In the genomic region with DNA sequence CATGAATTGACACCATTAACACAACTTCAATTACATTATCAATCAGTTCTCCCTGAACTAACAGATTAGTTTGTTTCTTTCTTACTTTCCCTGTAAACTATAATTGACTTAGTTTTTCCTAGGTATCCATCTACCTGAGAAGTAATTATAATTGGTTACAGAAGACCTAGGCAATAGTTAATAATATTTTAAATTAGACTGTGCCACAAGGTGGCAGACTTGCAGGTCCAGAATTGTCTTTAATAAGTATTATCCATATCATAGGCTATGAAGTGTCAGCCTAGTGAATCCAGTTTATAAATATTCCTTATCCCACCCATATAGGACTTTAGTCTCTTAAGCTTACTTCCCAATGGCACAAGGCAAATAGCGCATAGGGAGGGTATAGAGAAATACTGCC, we compare ENCODE assay signal across 12 cellular contexts. TPM values are rescaled to one million over a fixed set of nuclear protein-coding genes. Genes with fewer than 3 reads are reported as not detected.
DNase-seq lines count a peak whose midpoint lies in the region; ATAC-seq and TF ChIP-seq lines count a peak whose summit lies in the region.
"Had no signal": no experiment of that assay in that cellular context is flagged by ENCODE, and none has a peak within 500 bp of the region (broad histone marks: within the 10 kb centered on the region; RNA-seq: fewer than 3 reads in every experiment).

No MANE protein-coding gene starts in this region.

- H3K27me3 Mint-ChIP-seq in chondrocyte (ENCODE audit: low read depth) (no peaks in the 10 kb centered on the region), T-helper 17 cell (no peaks in the 10 kb centered on the region)
- H3K27me3 Mint-ChIP-seq: activated naive CD8-positive, alpha-beta T cell treated with anti-CD3 and anti-CD28 coated beads for 36 hours had no signal

- no peaks in the 10 kb centered on the region for H3F3A ChIP-seq in Loucy (ENCODE audit: low read depth)

- ATAC-seq in T-helper 17 cell, result no peak
- ATAC-seq: left colon had no signal

- H3K4me1 Mint-ChIP-seq in chondrocyte (ENCODE audit: low read depth) (peaks cover 10% of the 10 kb centered on the region), T-helper 17 cell (no peaks in the 10 kb centered on the region)
- H3K4me1 Mint-ChIP-seq: activated naive CD8-positive, alpha-beta T cell treated with anti-CD3 and anti-CD28 coated beads for 36 hours had no signal

- H3K4me3 ChIP-seq in Loucy (ENCODE audit: low read length, poor library complexity, severe bottlenecking), result no peak overlapping the region
- H3K4me3 ChIP-seq in osteoblast (ENCODE audit: insufficient read depth, low read length), result no peak overlapping the region

- H3K36me3 Mint-ChIP-seq in chondrocyte (ENCODE audit: low read depth) (peaks cover 1% of the 10 kb centered on the region), T-helper 17 cell (ENCODE audit: low read depth) (no peaks in the 10 kb centered on the region)
- H3K36me3 Mint-ChIP-seq: activated naive CD8-positive, alpha-beta T cell treated with anti-CD3 and anti-CD28 coated beads for 36 hours had no signal

- H3K4me1 ChIP-seq in Loucy (ENCODE audit: insufficient read depth, low read length, poor library complexity, severe bottlenecking), result no peaks in the 10 kb centered on the region
- no peaks in the 10 kb centered on the region for H3K4me1 ChIP-seq in osteoblast (ENCODE audit: insufficient read depth, low read length)

- H3K36me3 ChIP-seq in Loucy (ENCODE audit: insufficient read depth, low read length) (no peaks in the 10 kb centered on the region), osteoblast (ENCODE audit: insufficient read depth, low read length) (no peaks in the 10 kb centered on the region)

- H3K4me3 Mint-ChIP-seq in chondrocyte (ENCODE audit: unreplicated experiment) (no peak overlapping the region), T-helper 17 cell (no peak overlapping the region)
- H3K4me3 Mint-ChIP-seq: activated naive CD8-positive, alpha-beta T cell treated with anti-CD3 and anti-CD28 coated beads for 36 hours had no signal

- peak; percentile 29; the same call in 1 of the 2 replicates for TF ChIP-seq CTCF in Loucy (conservative IDR thresholded peaks at IDR 0.05; ENCODE audit: low read length)
- peak; percentile 84 for TF ChIP-seq CTCF in chondrocyte (IDR thresholded peaks at IDR 0.05)
- peak; percentile 44 for TF ChIP-seq CTCF in osteoblast (IDR thresholded peaks at IDR 0.05; ENCODE audit: extremely low read depth, low read depth, low read length)
- no peak for TF ChIP-seq CTCF in GM20000 (IDR thresholded peaks at IDR 0.05; ENCODE audit: extremely low read depth, missing control alignments)

- no peaks in the 10 kb centered on the region for H3K9me2 ChIP-seq in Loucy (replicated peaks; ENCODE audit: low read depth, low read length)

- H2AFZ ChIP-seq in Loucy (ENCODE audit: low read length), result no peak overlapping the region
- no peak overlapping the region for H2AFZ ChIP-seq in osteoblast (ENCODE audit: low read length)

- H3K4me2 ChIP-seq in Loucy (ENCODE audit: low read depth, low read length, poor library complexity, severe bottlenecking) (no peak overlapping the region), osteoblast (ENCODE audit: insufficient read depth, low read length) (no peak overlapping the region)

- H3K27ac Mint-ChIP-seq in chondrocyte (ENCODE audit: unreplicated experiment) (no peak overlapping the region), T-helper 17 cell (no peak overlapping the region)
- H3K27ac Mint-ChIP-seq: activated naive CD8-positive, alpha-beta T cell treated with anti-CD3 and anti-CD28 coated beads for 36 hours had no signal

- DNase-seq in EH (ENCODE audit: low read depth) (peak; percentile 16), chondrocyte (ENCODE audit: low spot score) (no peak), osteoblast (ENCODE audit: insufficient read length, low spot score, missing footprints) (peak; percentile 57), GM20000 (ENCODE audit: low spot score) (no peak), NOMO-1 treated with dmso at 0.1 percent for 144 hours (lab: John Stamatoyannopoulos, UW; ENCODE audit: unreplicated experiment) (no peak), T-helper 17 cell (no peak)
- DNase-seq: activated CD4-positive, alpha-beta T cell treated with anti-CD3 and anti-CD28 coated beads, Interleukin-2, amount 50 U/mL, for 1 hour; activated naive CD8-positive, alpha-beta T cell treated with anti-CD3 and anti-CD28 coated beads for 36 hours; GF-D8; left colon; NCI-H187 treated with DMSO at 0.1 percent for 48 hours had no signal

- no peak overlapping the region for H3K9ac ChIP-seq in Loucy (ENCODE audit: low read depth, low read length, poor library complexity, severe bottlenecking)

- H3K9me3 ChIP-seq in Loucy (ENCODE audit: insufficient read depth, low read depth, low read length) (no peaks in the 10 kb centered on the region), osteoblast (ENCODE audit: low read depth, low read length) (no peaks in the 10 kb centered on the region), T-helper 17 cell (ENCODE audit: control insufficient read depth, low read length, poor library complexity, severe bottlenecking) (no peaks in the 10 kb centered on the region)

- H3K79me2 ChIP-seq in Loucy (ENCODE audit: insufficient read depth, low read length), result no peaks in the 10 kb centered on the region
- no peaks in the 10 kb centered on the region for H3K79me2 ChIP-seq in osteoblast (ENCODE audit: insufficient read depth, low read length)

- H3K9me3 Mint-ChIP-seq in chondrocyte (ENCODE audit: low read depth), result peaks cover 6% of the 10 kb centered on the region
- H3K9me3 Mint-ChIP-seq: activated naive CD8-positive, alpha-beta T cell treated with anti-CD3 and anti-CD28 coated beads for 36 hours had no signal

- no peak overlapping the region for H3K27ac ChIP-seq in osteoblast (ENCODE audit: low read depth, low read length)

- H4K20me1 ChIP-seq in Loucy (ENCODE audit: insufficient read depth, low read length, poor library complexity, severe bottlenecking), result no peaks in the 10 kb centered on the region
- no peaks in the 10 kb centered on the region for H4K20me1 ChIP-seq in osteoblast (ENCODE audit: insufficient read depth, low read length)

- H3K27me3 ChIP-seq in Loucy (ENCODE audit: insufficient read depth, low read length, poor library complexity, severe bottlenecking), result no peaks in the 10 kb centered on the region
- no peaks in the 10 kb centered on the region for H3K27me3 ChIP-seq in osteoblast (ENCODE audit: insufficient read depth, low read length)

RNA-seq across cellular contexts. Expression of a gene that starts 48.9 kb away (rescaled TPM):
- total RNA-seq in chondrocyte, result not detected in 3 replicates
- not detected in 2 replicates for total RNA-seq in osteoblast
- not detected for total RNA-seq in T-helper 17 cell
- total RNA-seq: activated naive CD8-positive, alpha-beta T cell treated with anti-CD3 and anti-CD28 coated beads for 36 hours; left colon had no signal

Comparison
In these comparisons a context has a peak if more than half of its experiments do, and no peak if none do; other contexts are left out.
1. DNase-seq: peak in EH (single experiment) and osteoblast (single experiment); none in chondrocyte (single experiment), GM20000 (single experiment), NOMO-1 treated with dmso at 0.1 percent for 144 hours (single experiment) and T-helper 17 cell (0 of 3).